In genomic region chr2:17918789-17919188, GRCh38 we compare ENCODE assay signal across 11 cellular contexts. TPM values are rescaled to one million over a fixed set of nuclear protein-coding genes. Genes with fewer than 3 reads are reported as not detected.
A peak's percentile ranks its signal among the peaks of the same experiment; 100 is the strongest.
DNase-seq lines count a peak whose midpoint lies in the region; ATAC-seq and TF ChIP-seq lines count a peak whose summit lies in the region.
"Had no signal": no experiment of that assay in that cellular context is flagged by ENCODE, and none has a peak within 500 bp of the region (broad histone marks: within the 10 kb centered on the region; RNA-seq: fewer than 3 reads in every experiment).

No MANE protein-coding gene starts in this region.

- no peak for TF ChIP-seq POLR2A in HCT116 (IDR thresholded peaks at IDR 0.05; ENCODE audit: borderline replicate concordance, extremely low read depth, insufficient read depth, insufficient read length)

- H3K9me3 Mint-ChIP-seq in stimulated activated naive CD8-positive, alpha-beta T cell treated with anti-CD3 and anti-CD28 coated beads, Interleukin-15, amount 100 ng/mL, for 72 hours = no peaks in the 10 kb centered on the region

- peaks cover 6% of the 10 kb centered on the region for H3K27me3 Mint-ChIP-seq in stimulated activated naive CD8-positive, alpha-beta T cell treated with anti-CD3 and anti-CD28 coated beads, Interleukin-15, amount 100 ng/mL, for 72 hours

- H3K4me3 Mint-ChIP-seq in stimulated activated naive CD8-positive, alpha-beta T cell treated with anti-CD3 and anti-CD28 coated beads, Interleukin-15, amount 100 ng/mL, for 72 hours = no peak overlapping the region
- H3K4me3 Mint-ChIP-seq: activated naive CD8-positive, alpha-beta T cell had no signal

- H3K27me3 ChIP-seq in HCT116 (ENCODE audit: insufficient read depth, low read length) (no peaks in the 10 kb centered on the region), parathyroid adenoma (ENCODE audit: control insufficient read depth, insufficient read depth, low read length) (no peaks in the 10 kb centered on the region)

- no peak for DNase-seq in HCT116 (ENCODE audit: low read depth, low spot score)
- peak; percentile 68 for DNase-seq in NCI-H2171 treated with DMSO at 0.1 percent for 48 hours (lab: John Stamatoyannopoulos, UW)
- DNase-seq in epithelial cell of esophagus (ENCODE audit: low read depth) = peak; percentile 14
- no peak for DNase-seq in stimulated activated naive CD8-positive, alpha-beta T cell treated with anti-CD3 and anti-CD28 coated beads, Interleukin-15, amount 100 ng/mL, for 72 hours
- DNase-seq in germinal center (ENCODE audit: low spot score) = no peak
- DNase-seq: activated CD8-positive, alpha-beta memory T cell treated with anti-CD3 and anti-CD28 coated beads for 24 hours; NCI-H1436 treated with DMSO at 0.1 percent for 48 hours; SIG-M5 had no signal

- POLR2A ChIA-PET in HCT116 (lab: Charles Lee) = no interaction called here

- H3K4me3 ChIP-seq in HCT116 (replicated peaks in 1 of 2; ENCODE audit: low read depth in 1 of 2, low read length in 2 of 2) = no peak overlapping the region
- H3K4me3 ChIP-seq in epithelial cell of esophagus (ENCODE audit: low read length) = no peak overlapping the region
- no peak overlapping the region for H3K4me3 ChIP-seq in parathyroid adenoma (ENCODE audit: low read depth, low read length)

- H3K4me2 ChIP-seq in HCT116 (ENCODE audit: low read length) (no peak overlapping the region), parathyroid adenoma (ENCODE audit: low read length) (no peak overlapping the region)

- H3K9ac ChIP-seq in HCT116 (ENCODE audit: low read length) (no peak overlapping the region), parathyroid adenoma (no peak overlapping the region)

- TF ChIP-seq CTCF in HCT116 (IDR thresholded peaks at IDR 0.05 in 2 of 3, conservative IDR thresholded peaks at IDR 0.05 in 1 of 3; ENCODE audit: borderline replicate concordance in 1 of 3, insufficient read depth in 1 of 3, low read depth in 2 of 3, low read length in 2 of 3) = peak; percentile 3 to 26 (median 15); a peak in 2 of 6 replicates
- no peak for TF ChIP-seq CTCF in epithelial cell of esophagus (IDR thresholded peaks at IDR 0.05; ENCODE audit: insufficient read depth, low read depth, low read length, missing control alignments)
- peak; percentile 28 for TF ChIP-seq CTCF in parathyroid adenoma (IDR thresholded peaks at IDR 0.05)

- ATAC-seq in HCT116 (no peak), HG03565 (IDR thresholded peaks at IDR 0.05; ENCODE audit: unreplicated experiment) (no peak)
- ATAC-seq in stimulated activated naive CD8-positive, alpha-beta T cell treated with anti-CD3 and anti-CD28 coated beads, Interleukin-15, amount 100 ng/mL, for 72 hours = no peak

- H3K4me1 ChIP-seq in HCT116 (ENCODE audit: control insufficient read depth in 1 of 2, insufficient read depth in 2 of 2, low read length in 2 of 2) (no peaks in the 10 kb centered on the region), parathyroid adenoma (no peaks in the 10 kb centered on the region)

- CTCF ChIA-PET in HCT116 (lab: Charles Lee) = interaction anchor here (0.7 to 1.1 kb wide), 2 partner anchors 67 to 68 kb away, joined by 3 to 7 read pairs; no protein-coding TSS in a partner anchor

- H3K9me2 ChIP-seq in HCT116 (ENCODE audit: insufficient read depth) = no peaks in the 10 kb centered on the region

- H3K27ac ChIP-seq in HCT116 (ENCODE audit: low read depth, low read length) (no peak overlapping the region), parathyroid adenoma (no peak overlapping the region)

- H3K27ac Mint-ChIP-seq in stimulated activated naive CD8-positive, alpha-beta T cell treated with anti-CD3 and anti-CD28 coated beads, Interleukin-15, amount 100 ng/mL, for 72 hours = no peak overlapping the region
- H3K27ac Mint-ChIP-seq: activated naive CD8-positive, alpha-beta T cell had no signal

- H3K79me2 ChIP-seq in HCT116 (ENCODE audit: insufficient read depth, low read length) (no peaks in the 10 kb centered on the region), parathyroid adenoma (no peaks in the 10 kb centered on the region)

- RAD21 ChIA-PET in HCT116 (lab: Charles Lee; ENCODE audit: low non-redundant PET in 1 of 2, low total read pairs in 2 of 2, uncharacterized antibody in 2 of 2, unreplicated experiment in 2 of 2) = interaction anchor here in 1 of 2 experiments (0.5 to 1.0 kb wide), 2 partner anchors 34 to 66 kb away, joined by 3 to 4 read pairs; no protein-coding TSS in a partner anchor

- H4K20me1 ChIP-seq in HCT116 (ENCODE audit: insufficient read depth) = no peaks in the 10 kb centered on the region; the same call in 1 of the 2 replicates

- intact Hi-C loops in HCT116 (cut with micrococcal nuclease) = loop anchor here (2.0 kb wide), 1 partner anchor 68 kb away; no protein-coding TSS in a partner anchor

- BruUV-seq in HCT116 (replicated peaks; lab: Mats Ljungman, UMichigan) = no TSS peak

- no peaks in the 10 kb centered on the region for H3K9me3 ChIP-seq in HCT116 (ENCODE audit: control insufficient read depth in 1 of 2, insufficient read depth in 1 of 2, low read depth in 1 of 2, low read length in 2 of 2)
- H3K9me3 ChIP-seq in parathyroid adenoma (ENCODE audit: control insufficient read depth, low read length) = no peaks in the 10 kb centered on the region

- no peaks in the 10 kb centered on the region for H3K4me1 Mint-ChIP-seq in stimulated activated naive CD8-positive, alpha-beta T cell treated with anti-CD3 and anti-CD28 coated beads, Interleukin-15, amount 100 ng/mL, for 72 hours

- H2AFZ ChIP-seq in HCT116 (ENCODE audit: low read depth, low read length, poor library complexity, severe bottlenecking) = no peak overlapping the region
- peak overlapping the region; percentile 20 for H2AFZ ChIP-seq in parathyroid adenoma

- H3K36me3 ChIP-seq in HCT116 (ENCODE audit: control insufficient read depth in 1 of 2, insufficient read depth in 2 of 2, low read length in 2 of 2) (no peaks in the 10 kb centered on the region), parathyroid adenoma (ENCODE audit: control insufficient read depth, insufficient read depth, low read length) (no peaks in the 10 kb centered on the region)

- TF ChIP-seq RAD21 in HCT116 (IDR thresholded peaks at IDR 0.05; ENCODE audit: low read depth) = peak; percentile 46

TF ChIP-seq in HCT116, 20 proteins besides CTCF, POLR2A, EP300 and RAD21:
- no peak for TF ChIP-seq FOSL1 (IDR thresholded peaks at IDR 0.05; ENCODE audit: low read depth)

RNA-seq across cellular contexts. Expression of gene KCNS3, which starts 40.3 kb away (rescaled TPM):
- total RNA-seq in HCT116 (2021; ENCODE audit: unreplicated experiment) = 5.2 TPM
- 2.5 and 3.9 TPM in 2 replicates for polyA plus RNA-seq in HCT116 (2012)

Comparison
In these comparisons a context has a peak if more than half of its experiments do, and no peak if none do; other contexts are left out.
1. DNase-seq: peak in NCI-H2171 treated with DMSO at 0.1 percent for 48 hours (single experiment) and epithelial cell of esophagus (single experiment); none in HCT116 (single experiment), stimulated activated naive CD8-positive, alpha-beta T cell treated with anti-CD3 and anti-CD28 coated beads, Interleukin-15, amount 100 ng/mL, for 72 hours (0 of 2) and germinal center (single experiment).